ENCODE assay signal across 9 cellular contexts in genomic region chr2:88754585-88755305, GRCh38.
DNase-seq lines count a peak whose midpoint lies in the region; ATAC-seq and TF ChIP-seq lines count a peak whose summit lies in the region.
"Had no signal": no experiment of that assay in that cellular context is flagged by ENCODE, and none has a peak within 500 bp of the region (broad histone marks: within the 10 kb centered on the region; RNA-seq: fewer than 3 reads in every experiment).

No MANE protein-coding gene starts in this region.

- no peaks in the 10 kb centered on the region for H3K9me2 ChIP-seq in DOHH2 (replicated peaks; ENCODE audit: control insufficient read depth, low read length)

- H3K4me2 ChIP-seq in DOHH2 (ENCODE audit: low read length): peak overlapping the region; percentile 48

- H3K27me3 Mint-ChIP-seq in activated B cell treated with CpG ODN at 0.5 μM for 24 hours: no peaks in the 10 kb centered on the region

- intact Hi-C loops in activated B cell treated with CpG ODN at 0.5 μM for 24 hours (cut with micrococcal nuclease): loop anchor here (2.0 kb wide), 1 partner anchor 78 kb away; no protein-coding TSS in a partner anchor
- intact Hi-C loops in left colon (cut with DNase I, micrococcal nuclease): no loop called here

- peaks cover 18% of the 10 kb centered on the region for H3K4me1 Mint-ChIP-seq in activated B cell treated with CpG ODN at 0.5 μM for 24 hours

- DNase-seq in activated B cell treated with CpG ODN at 0.5 μM for 24 hours: no peak
- DNase-seq in MG63: no peak
- DNase-seq in hippocampal formation (lab: John Stamatoyannopoulos, UW): no peak
- DNase-seq in left colon: no peak
- DNase-seq in HPDE6-E6E7 (ENCODE audit: extremely low spot score): no peak

- no peaks in the 10 kb centered on the region for H4K20me1 ChIP-seq in DOHH2 (ENCODE audit: control insufficient read depth, insufficient read depth, low read depth, low read length)

- TF ChIP-seq CTCF in DOHH2 (IDR thresholded peaks at IDR 0.05; ENCODE audit: low read depth, low read length, poor library complexity, severe bottlenecking) (no peak), activated B cell treated with CpG ODN at 0.5 μM for 24 hours (IDR thresholded peaks at IDR 0.05) (no peak)

- H3K4me1 ChIP-seq in DOHH2 (ENCODE audit: control insufficient read depth, low read length): peaks cover 50% of the 10 kb centered on the region

- H3K36me3 ChIP-seq in DOHH2 (ENCODE audit: control insufficient read depth, low read length): peaks cover 46% of the 10 kb centered on the region
- H3K36me3 ChIP-seq in MG63: peaks cover 3% of the 10 kb centered on the region; the same call in 1 of the 2 replicates

- H3K36me3 Mint-ChIP-seq in activated B cell treated with CpG ODN at 0.5 μM for 24 hours (ENCODE audit: low read depth): peaks cover 35% of the 10 kb centered on the region

- peak overlapping the region; percentile 96 for H3K27ac Mint-ChIP-seq in activated B cell treated with CpG ODN at 0.5 μM for 24 hours

- H3K9me3 ChIP-seq in DOHH2 (ENCODE audit: control insufficient read depth, insufficient read depth, low read length) (peaks cover 3% of the 10 kb centered on the region; the same call in 1 of the 2 replicates), MG63 (peaks cover 4% of the 10 kb centered on the region)

- H3K79me2 ChIP-seq in DOHH2 (ENCODE audit: control insufficient read depth, low read length): no peaks in the 10 kb centered on the region

- no peaks in the 10 kb centered on the region for H3K27me3 ChIP-seq in DOHH2 (ENCODE audit: control insufficient read depth, low read length)
- no peaks in the 10 kb centered on the region for H3K27me3 ChIP-seq in MG63

- no peaks in the 10 kb centered on the region for H3F3A ChIP-seq in DOHH2 (ENCODE audit: control insufficient read depth, insufficient read depth)

- H3K4me3 ChIP-seq in DOHH2 (ENCODE audit: low read length) (peak overlapping the region; percentile 12), MG63 (no peak overlapping the region)

- H3K4me3 Mint-ChIP-seq in activated B cell treated with CpG ODN at 0.5 μM for 24 hours: peak overlapping the region; percentile 13
- H3K4me3 Mint-ChIP-seq: neural crest cell had no signal

- H3K9me3 Mint-ChIP-seq in activated B cell treated with CpG ODN at 0.5 μM for 24 hours: peaks cover 5% of the 10 kb centered on the region

- H3K27ac ChIP-seq in DOHH2 (ENCODE audit: low read depth, low read length): peak overlapping the region; percentile 46

- CTCF ChIA-PET in activated B cell treated with CpG ODN at 0.5 μM for 24 hours (lab: Charles Lee): interaction anchor here (0.5 to 1.1 kb wide), 3 partner anchors 15 to 563 kb away, joined by 3 to 4 read pairs (median 3); partner anchors contain the start of gene RPIA

- ATAC-seq in GM19395 (IDR thresholded peaks at IDR 0.05; ENCODE audit: unreplicated experiment) (peak; percentile 20), HG03097 (IDR thresholded peaks at IDR 0.05; ENCODE audit: low FRiP score, unreplicated experiment) (peak; percentile 19), activated B cell treated with CpG ODN at 0.5 μM for 24 hours (ENCODE audit: low read depth) (peak; percentile 38), left colon (no peak)

- POLR2A ChIA-PET in activated B cell treated with CpG ODN at 0.5 μM for 24 hours (lab: Charles Lee): interaction anchor here (0.8 to 1.8 kb wide), 7 partner anchors 10 to 104 kb away, joined by 3 to 11 read pairs (median 5); no protein-coding TSS in a partner anchor
